Comparison of ENCODE assay signal across 14 cellular contexts in the genomic region with DNA sequence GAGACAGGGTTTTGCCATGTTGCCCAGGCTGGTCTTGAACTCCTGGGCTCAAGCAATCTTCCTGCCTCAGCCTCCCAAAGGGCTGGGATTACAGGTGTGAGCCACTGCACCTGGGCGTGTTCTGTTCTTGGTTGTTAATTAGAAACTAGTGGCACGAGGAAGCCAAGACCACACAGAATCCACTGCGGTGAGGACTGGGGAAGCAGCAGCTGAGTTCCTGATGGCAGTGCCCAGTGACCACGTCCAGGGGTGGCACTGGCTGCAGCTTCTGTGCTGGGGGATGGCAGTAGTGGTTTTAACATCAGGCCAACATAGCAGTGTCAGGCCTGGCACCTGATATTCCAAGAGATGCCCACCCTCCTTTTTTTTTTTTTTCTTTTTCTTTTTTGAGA. TPM values are rescaled to one million over a fixed set of nuclear protein-coding genes. Genes with fewer than 3 reads are reported as not detected.
A peak's percentile ranks its signal among the peaks of the same experiment; 100 is the strongest.
DNase-seq lines count a peak whose midpoint lies in the region; ATAC-seq and TF ChIP-seq lines count a peak whose summit lies in the region.
"Had no signal": no experiment of that assay in that cellular context is flagged by ENCODE, and none has a peak within 500 bp of the region (broad histone marks: within the 10 kb centered on the region; RNA-seq: fewer than 3 reads in every experiment).

No MANE protein-coding gene starts in this region.

- H3K9me3 Mint-ChIP-seq in Calu3 (ENCODE audit: low read depth, unreplicated experiment) = no peaks in the 10 kb centered on the region
- H3K9me3 Mint-ChIP-seq: CD4-positive, CD25-positive, alpha-beta regulatory T cell had no signal

- ATAC-seq in heart left ventricle (no peak), Right ventricle myocardium superior (ENCODE audit: poor library complexity) (no peak), GM18858 (IDR thresholded peaks at IDR 0.05; ENCODE audit: unreplicated experiment) (no peak), GM19351 (IDR thresholded peaks at IDR 0.05; ENCODE audit: unreplicated experiment) (no peak)

- peaks cover 0 to 37% (median 12%) of the 10 kb centered on the region in 12 donors for H3K4me1 ChIP-seq in heart left ventricle
- peaks cover 16 to 54% of the 10 kb centered on the region in 2 donors for H3K4me1 ChIP-seq in adrenal gland (replicated peaks in 1 of 2)
- H3K4me1 ChIP-seq in spleen = peaks cover 5 to 41% (median 21%) of the 10 kb centered on the region in 6 donors

- H3K36me3 ChIP-seq in heart left ventricle (no peaks in the 10 kb centered on the region), adrenal gland (replicated peaks in 1 of 2) (no peaks in the 10 kb centered on the region), spleen (no peaks in the 10 kb centered on the region)
- H3K36me3 ChIP-seq: BLaER1 treated with 17β-estradiol and CSF1 and Interleukin-3, amounts not matched to agents 10 nM and 100 nM had no signal

- intact Hi-C loops in heart left ventricle (cut with DNase I) (loop anchor here in 2 of 10 donors (5.0 kb wide), 2 partner anchors 33 to 43 kb away; no protein-coding TSS in a partner anchor), Right ventricle myocardium superior (cut with DNase I) (no loop called here), Calu3 (cut with micrococcal nuclease; ENCODE audit: unreplicated experiment) (no loop called here), adrenal gland (cut with DNase I) (no loop called here), spleen (cut with DNase I; ENCODE audit: low total_unique reads) (no loop called here)

- DNase-seq in heart left ventricle (no peak), Right ventricle myocardium superior (no peak), Calu3 (peak; percentile 40), adrenal gland (no peak), spleen (peak; percentile 38), activated gamma-delta T cell (lab: John Stamatoyannopoulos, UW) (no peak)
- DNase-seq: ACHN; CD4-positive, CD25-positive, alpha-beta regulatory T cell; DMS79; HCEC 1CT had no signal

- CTCF ChIA-PET in Calu3 (lab: Charles Lee) = interaction anchor here (0.7 kb wide), 1 partner anchor 919 kb away, joined by 3 read pairs; no protein-coding TSS in a partner anchor

- H3K27ac Mint-ChIP-seq in Calu3 (ENCODE audit: unreplicated experiment) = peak overlapping the region; percentile 35

- no peak for TF ChIP-seq POLR2A in heart left ventricle (IDR thresholded peaks at IDR 0.05)
- TF ChIP-seq POLR2A in adrenal gland (IDR thresholded peaks at IDR 0.05) = no peak
- TF ChIP-seq POLR2A in spleen (IDR thresholded peaks at IDR 0.05) = no peak

- no TSS peak for BruUV-seq in Calu3 (replicated peaks; lab: Mats Ljungman, UMichigan)

- peaks cover 0 to 37% (median 0%) of the 10 kb centered on the region in 9 donors for H3K27me3 ChIP-seq in heart left ventricle
- H3K27me3 ChIP-seq in adrenal gland = peaks cover 2% of the 10 kb centered on the region
- peaks cover 0 to 42% (median 32%) of the 10 kb centered on the region in 7 donors for H3K27me3 ChIP-seq in spleen (replicated peaks in 1 of 7)

- H3K4me3 ChIP-seq in heart left ventricle (no peak overlapping the region), adrenal gland (no peak overlapping the region), spleen (no peak overlapping the region)
- H3K4me3 ChIP-seq: BLaER1 treated with 17β-estradiol and CSF1 and Interleukin-3, amounts not matched to agents 10 nM and 100 nM had no signal

- TF ChIP-seq CTCF in heart left ventricle (IDR thresholded peaks at IDR 0.05) (no peak), Calu3 (IDR thresholded peaks at IDR 0.05; ENCODE audit: unreplicated experiment) (no peak), adrenal gland (IDR thresholded peaks at IDR 0.05) (no peak), spleen (IDR thresholded peaks at IDR 0.05 in 8 of 11, conservative IDR thresholded peaks at IDR 0.05 in 3 of 11) (no peak)

- H3K36me3 Mint-ChIP-seq in Calu3 (ENCODE audit: insufficient read depth, unreplicated experiment) = peaks cover 16% of the 10 kb centered on the region
- H3K36me3 Mint-ChIP-seq: CD4-positive, CD25-positive, alpha-beta regulatory T cell had no signal

- 79 to 88% (median 85%) methylated on average over 4 of the region's 4 CpGs for WGBS in heart left ventricle, 4 donors
- WGBS in adrenal gland, 4 donors = 74 to 91% (median 87%) methylated on average over 4 of the region's 4 CpGs
- WGBS in spleen, 5 donors = 58 to 84% (median 76%) methylated on average over 4 of the region's 4 CpGs

- H3K9me3 ChIP-seq in heart left ventricle (no peaks in the 10 kb centered on the region), adrenal gland (replicated peaks in 1 of 3) (no peaks in the 10 kb centered on the region), spleen (no peaks in the 10 kb centered on the region)
- H3K9me3 ChIP-seq: BLaER1 treated with 17β-estradiol and CSF1 and Interleukin-3, amounts not matched to agents 10 nM and 100 nM had no signal

- H3K4me3 Mint-ChIP-seq in Calu3 (ENCODE audit: low read depth, unreplicated experiment) = no peak overlapping the region

- H3K27me3 Mint-ChIP-seq in Calu3 (ENCODE audit: unreplicated experiment) = peaks cover 53% of the 10 kb centered on the region

- H3K4me1 Mint-ChIP-seq in Calu3 (ENCODE audit: low read depth, unreplicated experiment) = peaks cover 21% of the 10 kb centered on the region

- H3K27ac ChIP-seq in heart left ventricle (peak overlapping the region in 8 of 12 donors; percentile 22 to 99 (median 86)), adrenal gland (peak overlapping the region in 4 of 5 donors; percentile 66 to 91 (median 87)), spleen (no peak overlapping the region)
- H3K27ac ChIP-seq: 22Rv1; BLaER1 treated with 17β-estradiol and CSF1 and Interleukin-3, amounts not matched to agents 10 nM and 100 nM had no signal

RNA-seq across cellular contexts. Expression of a gene that starts 39.7 kb away (rescaled TPM):
- 1,000 to 10,000 TPM in 3 of 9 donors, 100 to 1,000 TPM in 6; 294 to 1,429 (median 742) TPM for total RNA-seq in heart left ventricle
- polyA plus RNA-seq in heart left ventricle = 100 to 1,000 TPM; 505 to 873 TPM
- total RNA-seq in Right ventricle myocardium superior = 290 TPM
- total RNA-seq in Calu3 (2022) = 4.9 and 6.1 TPM in 2 replicates
- 100 to 1,000 TPM; 194 to 952 (median 387) TPM for total RNA-seq in adrenal gland
- polyA plus RNA-seq in adrenal gland = 100 to 1,000 TPM; 139 to 339 (median 176) TPM
- 100 to 1,000 TPM in 1 of 7 donors, 10 to 100 TPM in 6; 22.3 to 115 (median 70.2) TPM for total RNA-seq in spleen
- 10 to 100 TPM in 1 of 3 donors, 1 to 10 TPM in 2; 9.4 to 31.3 (median 9.6) TPM for polyA plus RNA-seq in spleen

RNA-seq across cellular contexts. Expression of a gene that starts 55.1 kb away (rescaled TPM):
- total RNA-seq in heart left ventricle (10 to 100 TPM; 10.1 to 18.0 (median 14.3) TPM), Right ventricle myocardium superior (14.4 TPM), Calu3 (2022) (42.8 and 46.8 TPM in 2 replicates), adrenal gland (10 to 100 TPM; 14.4 to 53.8 (median 25.5) TPM), spleen (10 to 100 TPM; 13.7 to 32.3 (median 18.2) TPM)
- polyA plus RNA-seq in heart left ventricle (10 to 100 TPM; 13.2 to 14.9 TPM), adrenal gland (10 to 100 TPM; 17.9 to 40.7 (median 24.8) TPM), spleen (10 to 100 TPM in 2 of 3 donors, 1 to 10 TPM in 1; 8.9 to 11.5 (median 10.7) TPM)

Comparison
In these comparisons a context has a peak if more than half of its experiments do, and no peak if none do; other contexts are left out.
1. DNase-seq: peak in Calu3 (single experiment) and spleen (single experiment); none in heart left ventricle (0 of 5), Right ventricle myocardium superior (single experiment), adrenal gland (0 of 7) and activated gamma-delta T cell (single experiment).
2. H3K27ac ChIP-seq: peak in heart left ventricle (8 of 12) and adrenal gland (4 of 5); none in spleen (0 of 8).